Comparison of ENCODE assay signal across 7 cellular contexts in the genomic region with DNA sequence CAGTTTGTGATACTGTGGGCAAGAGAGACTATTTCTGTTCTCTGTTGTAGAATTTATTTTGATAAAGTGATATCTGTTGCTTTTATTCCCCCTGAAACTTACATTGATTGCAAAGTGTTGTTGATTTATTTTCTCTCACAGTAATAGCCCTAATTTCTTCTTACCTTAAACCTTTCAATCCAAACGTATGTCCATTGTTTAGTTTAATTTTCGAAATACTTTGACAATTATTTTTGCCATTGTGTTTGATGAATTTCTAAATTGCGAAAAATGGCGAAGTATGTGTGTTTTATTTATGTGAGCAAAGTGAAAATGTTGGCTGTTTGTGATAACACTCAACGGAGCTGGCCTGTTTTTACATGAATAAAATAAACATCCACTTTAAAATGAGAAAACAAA. TPM values are rescaled to one million over a fixed set of nuclear protein-coding genes. Genes with fewer than 3 reads are reported as not detected.
DNase-seq lines count a peak whose midpoint lies in the region; ATAC-seq and TF ChIP-seq lines count a peak whose summit lies in the region.
"Had no signal": no experiment of that assay in that cellular context is flagged by ENCODE, and none has a peak within 500 bp of the region (broad histone marks: within the 10 kb centered on the region; RNA-seq: fewer than 3 reads in every experiment).

No MANE protein-coding gene starts in this region.

- peaks cover 21% of the 10 kb centered on the region for H3K4me1 Mint-ChIP-seq in activated naive CD8-positive, alpha-beta T cell treated with anti-CD3 and anti-CD28 coated beads for 36 hours
- H3K4me1 Mint-ChIP-seq: WTC11 had no signal

- H3K27ac ChIP-seq in KOPT-K1 (ENCODE audit: low read depth, low read length, poor library complexity, severe bottlenecking) (peak overlapping the region; percentile 77), esophagus muscularis mucosa (replicated peaks in 1 of 4) (peak overlapping the region; percentile 84 to 89 (median 86)), stomach smooth muscle (ENCODE audit: low read length) (peak overlapping the region; percentile 81)

- H3K36me3 ChIP-seq in KOPT-K1 (ENCODE audit: insufficient read depth, low read length) (no peaks in the 10 kb centered on the region), esophagus muscularis mucosa (peaks cover 0 to 6% (median under 1%) of the 10 kb centered on the region in 4 donors), stomach smooth muscle (ENCODE audit: control insufficient read depth in 2 of 2, insufficient read depth in 2 of 2, low read length in 2 of 2) (peaks cover 0 to 2% of the 10 kb centered on the region in 2 donors)

- H3K4me3 ChIP-seq in esophagus muscularis mucosa (peak overlapping the region; percentile 70 to 83 (median 74)), stomach smooth muscle (ENCODE audit: low read length in 2 of 2) (peak overlapping the region; percentile 73 to 91)

- H3K4me1 ChIP-seq in esophagus muscularis mucosa, result peaks cover 17 to 32% (median 29%) of the 10 kb centered on the region in 4 donors
- H3K4me1 ChIP-seq in stomach smooth muscle (ENCODE audit: control insufficient read depth, insufficient read depth, low read length), result peaks cover 3% of the 10 kb centered on the region

- TF ChIP-seq CTCF in esophagus muscularis mucosa (IDR thresholded peaks at IDR 0.05), result no peak

- intact Hi-C loops in esophagus muscularis mucosa (cut with DNase I), result loop anchor here (5.0 kb wide), 2 partner anchors 86 to 124 kb away; partner anchors contain the start of gene ZKSCAN8

- peaks cover 2% of the 10 kb centered on the region for H3K36me3 Mint-ChIP-seq in activated naive CD8-positive, alpha-beta T cell treated with anti-CD3 and anti-CD28 coated beads for 36 hours
- H3K36me3 Mint-ChIP-seq: WTC11 had no signal

- no peaks in the 10 kb centered on the region for H3K27me3 Mint-ChIP-seq in activated naive CD8-positive, alpha-beta T cell treated with anti-CD3 and anti-CD28 coated beads for 36 hours

- no peaks in the 10 kb centered on the region for H3K9me3 ChIP-seq in KOPT-K1 (ENCODE audit: insufficient read depth, low read length, poor library complexity, severe bottlenecking)
- no peaks in the 10 kb centered on the region for H3K9me3 ChIP-seq in esophagus muscularis mucosa
- H3K9me3 ChIP-seq in stomach smooth muscle (ENCODE audit: control insufficient read depth in 2 of 2, low read length in 2 of 2), result no peaks in the 10 kb centered on the region

- no peak for TF ChIP-seq POLR2A in esophagus muscularis mucosa (IDR thresholded peaks at IDR 0.05; ENCODE audit: low read depth)

- no peak overlapping the region for H3K4me3 Mint-ChIP-seq in activated naive CD8-positive, alpha-beta T cell treated with anti-CD3 and anti-CD28 coated beads for 36 hours
- H3K4me3 Mint-ChIP-seq: WTC11 had no signal

- H3K27ac Mint-ChIP-seq in activated naive CD8-positive, alpha-beta T cell treated with anti-CD3 and anti-CD28 coated beads for 36 hours, result no peak overlapping the region
- H3K27ac Mint-ChIP-seq: WTC11 had no signal

- no peaks in the 10 kb centered on the region for H3K9me3 Mint-ChIP-seq in activated naive CD8-positive, alpha-beta T cell treated with anti-CD3 and anti-CD28 coated beads for 36 hours
- H3K9me3 Mint-ChIP-seq: WTC11 had no signal

- DNase-seq in esophagus muscularis mucosa (ENCODE audit: extremely low spot score) (no peak), glomerular visceral epithelial cell (ENCODE audit: extremely low spot score) (no peak)
- no peak for DNase-seq in activated naive CD8-positive, alpha-beta T cell treated with anti-CD3 and anti-CD28 coated beads for 36 hours

- no peak for ATAC-seq in GM21390 (IDR thresholded peaks at IDR 0.05; ENCODE audit: unreplicated experiment)

- WGBS in esophagus muscularis mucosa, result 3% methylated on average over 5 of the region's 5 CpGs

- H3K9ac ChIP-seq in stomach smooth muscle (ENCODE audit: low read length in 2 of 2), result peak overlapping the region; percentile 89 to 90

- H3K27me3 ChIP-seq in esophagus muscularis mucosa (no peaks in the 10 kb centered on the region), stomach smooth muscle (ENCODE audit: control insufficient read depth in 1 of 2, insufficient read depth in 2 of 2, low read length in 2 of 2) (no peaks in the 10 kb centered on the region)

- TF ChIP-seq EP300 in esophagus muscularis mucosa (IDR thresholded peaks at IDR 0.05), result no peak

RNA-seq across cellular contexts. Expression of gene ZSCAN26, which starts 0.4 kb away (rescaled TPM):
- total RNA-seq in esophagus muscularis mucosa, result 10 to 100 TPM; 15.1 to 28.2 (median 24.1) TPM
- total RNA-seq in activated naive CD8-positive, alpha-beta T cell treated with anti-CD3 and anti-CD28 coated beads for 36 hours, result 1 to 10 TPM; 5.2 to 5.8 TPM

RNA-seq across cellular contexts. Expression of gene NKAPL, which starts 7.5 kb away (rescaled TPM):
- 1 to 10 TPM; 2.8 to 6.7 (median 4.7) TPM for total RNA-seq in esophagus muscularis mucosa
- total RNA-seq in activated naive CD8-positive, alpha-beta T cell treated with anti-CD3 and anti-CD28 coated beads for 36 hours, result under 1 TPM; 0.46 to 0.64 TPM

RNA-seq across cellular contexts. Expression of gene ZKSCAN4, which starts 14.5 kb away (rescaled TPM):
- total RNA-seq in esophagus muscularis mucosa, result 1 to 10 TPM; 1.7 to 5.4 (median 4.4) TPM
- total RNA-seq in activated naive CD8-positive, alpha-beta T cell treated with anti-CD3 and anti-CD28 coated beads for 36 hours, result 1 to 10 TPM; 4.5 to 5.0 TPM

RNA-seq across cellular contexts. Expression of gene PGBD1, which starts 14.8 kb away (rescaled TPM):
- total RNA-seq in esophagus muscularis mucosa, result 1 to 10 TPM; 5.8 to 8.7 (median 7.1) TPM
- 1 to 10 TPM; 3.4 to 3.8 TPM for total RNA-seq in activated naive CD8-positive, alpha-beta T cell treated with anti-CD3 and anti-CD28 coated beads for 36 hours

RNA-seq across cellular contexts. Expression of gene ZSCAN9, which starts 41.5 kb away (rescaled TPM):
- total RNA-seq in esophagus muscularis mucosa, result 10 to 100 TPM; 11.4 to 15.4 (median 12.0) TPM
- 1 to 10 TPM; 4.3 to 5.2 TPM for total RNA-seq in activated naive CD8-positive, alpha-beta T cell treated with anti-CD3 and anti-CD28 coated beads for 36 hours
